ENCODE assay signal across 1 cellular context in genomic region chrX:102720237-102721168, GRCh38.
TF ChIP-seq lines count a peak whose summit lies in the region.

A gene with protein sequence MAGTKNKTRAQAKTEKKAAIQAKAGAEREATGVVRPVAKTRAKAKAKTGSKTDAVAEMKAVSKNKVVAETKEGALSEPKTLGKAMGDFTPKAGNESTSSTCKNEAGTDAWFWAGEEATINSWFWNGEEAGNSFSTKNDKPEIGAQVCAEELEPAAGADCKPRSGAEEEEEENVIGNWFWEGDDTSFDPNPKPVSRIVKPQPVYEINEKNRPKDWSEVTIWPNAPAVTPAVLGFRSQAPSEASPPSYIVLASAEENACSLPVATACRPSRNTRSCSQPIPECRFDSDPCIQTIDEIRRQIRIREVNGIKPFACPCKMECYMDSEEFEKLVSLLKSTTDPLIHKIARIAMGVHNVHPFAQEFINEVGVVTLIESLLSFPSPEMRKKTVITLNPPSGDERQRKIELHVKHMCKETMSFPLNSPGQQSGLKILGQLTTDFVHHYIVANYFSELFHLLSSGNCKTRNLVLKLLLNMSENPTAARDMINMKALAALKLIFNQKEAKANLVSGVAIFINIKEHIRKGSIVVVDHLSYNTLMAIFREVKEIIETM (plus strand): TSS chrX:102720743. CDS start chrX:102748996, 28,253 bp downstream.

TF ChIP-seq in K562, 482 proteins besides CTCF, POLR2A, EP300 and RAD21 (continued from another document and continues in another):
- TF ChIP-seq, protein P1, sequence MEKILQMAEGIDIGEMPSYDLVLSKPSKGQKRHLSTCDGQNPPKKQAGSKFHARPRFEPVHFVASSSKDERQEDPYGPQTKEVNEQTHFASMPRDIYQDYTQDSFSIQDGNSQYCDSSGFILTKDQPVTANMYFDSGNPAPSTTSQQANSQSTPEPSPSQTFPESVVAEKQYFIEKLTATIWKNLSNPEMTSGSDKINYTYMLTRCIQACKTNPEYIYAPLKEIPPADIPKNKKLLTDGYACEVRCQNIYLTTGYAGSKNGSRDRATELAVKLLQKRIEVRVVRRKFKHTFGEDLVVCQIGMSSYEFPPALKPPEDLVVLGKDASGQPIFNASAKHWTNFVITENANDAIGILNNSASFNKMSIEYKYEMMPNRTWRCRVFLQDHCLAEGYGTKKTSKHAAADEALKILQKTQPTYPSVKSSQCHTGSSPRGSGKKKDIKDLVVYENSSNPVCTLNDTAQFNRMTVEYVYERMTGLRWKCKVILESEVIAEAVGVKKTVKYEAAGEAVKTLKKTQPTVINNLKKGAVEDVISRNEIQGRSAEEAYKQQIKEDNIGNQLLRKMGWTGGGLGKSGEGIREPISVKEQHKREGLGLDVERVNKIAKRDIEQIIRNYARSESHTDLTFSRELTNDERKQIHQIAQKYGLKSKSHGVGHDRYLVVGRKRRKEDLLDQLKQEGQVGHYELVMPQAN (IDR thresholded peaks at IDR 0.05; ENCODE audit: borderline replicate concordance): peak; percentile 57; the same call in 1 of the 2 replicates
- TF ChIP-seq YY1 (IDR thresholded peaks at IDR 0.05; ENCODE audit: borderline replicate concordance in 1 of 3, control insufficient read depth in 1 of 3, extremely low read depth in 1 of 3, insufficient read depth in 3 of 3, insufficient read length in 1 of 3, insufficient replicate concordance in 2 of 3, low read depth in 1 of 3, low read length in 2 of 3) (peak in 1 of 3 experiments; percentile 58), MCM2 (IDR thresholded peaks at IDR 0.05; ENCODE audit: low read depth) (no peak), BHLHE40 (IDR thresholded peaks at IDR 0.05; ENCODE audit: low read length) (peak; percentile 77), RBFOX2 (IDR thresholded peaks at IDR 0.05; ENCODE audit: low read depth, low read length) (peak; percentile 42), SRF (CRISPR knock-in tag; IDR thresholded peaks at IDR 0.05) (no peak), PYGO2 (tag; IDR thresholded peaks at IDR 0.05) (no peak), L3MBTL2 (IDR thresholded peaks at IDR 0.05) (peak; percentile 73; the same call in 1 of the 2 replicates), ID3 (CRISPR knock-in tag; IDR thresholded peaks at IDR 0.05) (no peak), ID3 (tag; IDR thresholded peaks at IDR 0.05) (no peak), FOSL1 (tag; conservative IDR thresholded peaks at IDR 0.05) (0 out of 2 replicates have a peak, but pooled peaks have one; percentile 31), FOS (IDR thresholded peaks at IDR 0.05; ENCODE audit: extremely low read depth, insufficient read length) (peak; percentile 84), NFE2 (IDR thresholded peaks at IDR 0.05; ENCODE audit: low read depth) (no peak), CBX3 (IDR thresholded peaks at IDR 0.05; ENCODE audit: borderline replicate concordance in 1 of 2, low read length in 2 of 2) (peak in 1 of 2 experiments; percentile 78; a peak in 1 of 3 replicates), ZNF408 (CRISPR knock-in tag; IDR thresholded peaks at IDR 0.05; ENCODE audit: low read depth) (no peak), KDM4B (IDR thresholded peaks at IDR 0.05; ENCODE audit: borderline replicate concordance in 2 of 2, low read depth in 1 of 2) (0 out of 4 replicates have a peak, but pooled peaks of 1 of the 2 experiments have one; percentile 58), HCFC1 (IDR thresholded peaks at IDR 0.05; ENCODE audit: low read depth, low read length) (peak; percentile 38; the same call in 1 of the 2 replicates), TAF7 (tag; IDR thresholded peaks at IDR 0.05) (peak; percentile 40; the same call in 1 of the 2 replicates), FOXK2 (conservative IDR thresholded peaks at IDR 0.05 in 1 of 2, IDR thresholded peaks at IDR 0.05 in 1 of 2; ENCODE audit: low read depth in 2 of 2) (peak; percentile 37 to 72; a peak in 3 of 4 replicates), POLR2G (IDR thresholded peaks at IDR 0.05; ENCODE audit: low read depth, low read length) (0 out of 2 replicates have a peak, but pooled peaks have one; percentile 30), ATF1 (CRISPR knock-in tag; IDR thresholded peaks at IDR 0.05) (no peak), ATF1 (tag; IDR thresholded peaks at IDR 0.05) (peak; percentile 62; the same call in 1 of the 2 replicates), ZSCAN29 (IDR thresholded peaks at IDR 0.05) (no peak), SUPT5H (IDR thresholded peaks at IDR 0.05) (0 out of 2 replicates have a peak, but pooled peaks have one; percentile 17), SRSF1 (IDR thresholded peaks at IDR 0.05; ENCODE audit: low read depth, low read length) (no peak), KHSRP (IDR thresholded peaks at IDR 0.05) (no peak), RFX7 (CRISPR knock-in tag; IDR thresholded peaks at IDR 0.05) (no peak), CXXC5 (CRISPR knock-in tag; IDR thresholded peaks at IDR 0.05) (peak; percentile 50; the same call in 1 of the 2 replicates), SIN3A (IDR thresholded peaks at IDR 0.05; ENCODE audit: borderline replicate concordance in 2 of 2, control insufficient read depth in 1 of 2, low read depth in 2 of 2, low read length in 2 of 2) (peak; percentile 65 to 84; a peak in 2 of 4 replicates), ZNF764 (CRISPR knock-in tag; IDR thresholded peaks at IDR 0.05; ENCODE audit: low read depth) (no peak), RAD51 (IDR thresholded peaks at IDR 0.05; ENCODE audit: borderline replicate concordance, low read depth) (peak; percentile 99), NUFIP1 (IDR thresholded peaks at IDR 0.05; ENCODE audit: partially characterized antibody) (no peak), ZNF431 (CRISPR knock-in tag; IDR thresholded peaks at IDR 0.05) (no peak), C11orf30 (IDR thresholded peaks at IDR 0.05; ENCODE audit: low read depth) (peak; percentile 93), EZH2 (IDR thresholded peaks at IDR 0.05; ENCODE audit: borderline replicate concordance, low read depth, low read length) (no peak), MAFG (tag; conservative IDR thresholded peaks at IDR 0.05) (peak; percentile 48), CREB1 (IDR thresholded peaks at IDR 0.05) (no peak), CREB1 (CRISPR knock-in tag; IDR thresholded peaks at IDR 0.05) (no peak), ZNF354B (CRISPR knock-in tag; IDR thresholded peaks at IDR 0.05) (no peak), RCOR1 (IDR thresholded peaks at IDR 0.05; ENCODE audit: borderline replicate concordance in 1 of 2, low read depth in 2 of 2, low read length in 2 of 2) (0 out of 4 replicates have a peak, but pooled peaks of 1 of the 2 experiments have one; percentile 20), EP400 (IDR thresholded peaks at IDR 0.05) (0 out of 2 replicates have a peak, but pooled peaks have one; percentile 12), TOE1 (IDR thresholded peaks at IDR 0.05; ENCODE audit: borderline replicate concordance) (peak; percentile 95), TOE1 (CRISPR knock-in tag; IDR thresholded peaks at IDR 0.05; ENCODE audit: borderline replicate concordance, low read depth) (no peak), CBFA2T2 (conservative IDR thresholded peaks at IDR 0.05) (peak; percentile 93), ZNF316 (IDR thresholded peaks at IDR 0.05) (peak; percentile 63)
- TF ChIP-seq, protein P2, sequence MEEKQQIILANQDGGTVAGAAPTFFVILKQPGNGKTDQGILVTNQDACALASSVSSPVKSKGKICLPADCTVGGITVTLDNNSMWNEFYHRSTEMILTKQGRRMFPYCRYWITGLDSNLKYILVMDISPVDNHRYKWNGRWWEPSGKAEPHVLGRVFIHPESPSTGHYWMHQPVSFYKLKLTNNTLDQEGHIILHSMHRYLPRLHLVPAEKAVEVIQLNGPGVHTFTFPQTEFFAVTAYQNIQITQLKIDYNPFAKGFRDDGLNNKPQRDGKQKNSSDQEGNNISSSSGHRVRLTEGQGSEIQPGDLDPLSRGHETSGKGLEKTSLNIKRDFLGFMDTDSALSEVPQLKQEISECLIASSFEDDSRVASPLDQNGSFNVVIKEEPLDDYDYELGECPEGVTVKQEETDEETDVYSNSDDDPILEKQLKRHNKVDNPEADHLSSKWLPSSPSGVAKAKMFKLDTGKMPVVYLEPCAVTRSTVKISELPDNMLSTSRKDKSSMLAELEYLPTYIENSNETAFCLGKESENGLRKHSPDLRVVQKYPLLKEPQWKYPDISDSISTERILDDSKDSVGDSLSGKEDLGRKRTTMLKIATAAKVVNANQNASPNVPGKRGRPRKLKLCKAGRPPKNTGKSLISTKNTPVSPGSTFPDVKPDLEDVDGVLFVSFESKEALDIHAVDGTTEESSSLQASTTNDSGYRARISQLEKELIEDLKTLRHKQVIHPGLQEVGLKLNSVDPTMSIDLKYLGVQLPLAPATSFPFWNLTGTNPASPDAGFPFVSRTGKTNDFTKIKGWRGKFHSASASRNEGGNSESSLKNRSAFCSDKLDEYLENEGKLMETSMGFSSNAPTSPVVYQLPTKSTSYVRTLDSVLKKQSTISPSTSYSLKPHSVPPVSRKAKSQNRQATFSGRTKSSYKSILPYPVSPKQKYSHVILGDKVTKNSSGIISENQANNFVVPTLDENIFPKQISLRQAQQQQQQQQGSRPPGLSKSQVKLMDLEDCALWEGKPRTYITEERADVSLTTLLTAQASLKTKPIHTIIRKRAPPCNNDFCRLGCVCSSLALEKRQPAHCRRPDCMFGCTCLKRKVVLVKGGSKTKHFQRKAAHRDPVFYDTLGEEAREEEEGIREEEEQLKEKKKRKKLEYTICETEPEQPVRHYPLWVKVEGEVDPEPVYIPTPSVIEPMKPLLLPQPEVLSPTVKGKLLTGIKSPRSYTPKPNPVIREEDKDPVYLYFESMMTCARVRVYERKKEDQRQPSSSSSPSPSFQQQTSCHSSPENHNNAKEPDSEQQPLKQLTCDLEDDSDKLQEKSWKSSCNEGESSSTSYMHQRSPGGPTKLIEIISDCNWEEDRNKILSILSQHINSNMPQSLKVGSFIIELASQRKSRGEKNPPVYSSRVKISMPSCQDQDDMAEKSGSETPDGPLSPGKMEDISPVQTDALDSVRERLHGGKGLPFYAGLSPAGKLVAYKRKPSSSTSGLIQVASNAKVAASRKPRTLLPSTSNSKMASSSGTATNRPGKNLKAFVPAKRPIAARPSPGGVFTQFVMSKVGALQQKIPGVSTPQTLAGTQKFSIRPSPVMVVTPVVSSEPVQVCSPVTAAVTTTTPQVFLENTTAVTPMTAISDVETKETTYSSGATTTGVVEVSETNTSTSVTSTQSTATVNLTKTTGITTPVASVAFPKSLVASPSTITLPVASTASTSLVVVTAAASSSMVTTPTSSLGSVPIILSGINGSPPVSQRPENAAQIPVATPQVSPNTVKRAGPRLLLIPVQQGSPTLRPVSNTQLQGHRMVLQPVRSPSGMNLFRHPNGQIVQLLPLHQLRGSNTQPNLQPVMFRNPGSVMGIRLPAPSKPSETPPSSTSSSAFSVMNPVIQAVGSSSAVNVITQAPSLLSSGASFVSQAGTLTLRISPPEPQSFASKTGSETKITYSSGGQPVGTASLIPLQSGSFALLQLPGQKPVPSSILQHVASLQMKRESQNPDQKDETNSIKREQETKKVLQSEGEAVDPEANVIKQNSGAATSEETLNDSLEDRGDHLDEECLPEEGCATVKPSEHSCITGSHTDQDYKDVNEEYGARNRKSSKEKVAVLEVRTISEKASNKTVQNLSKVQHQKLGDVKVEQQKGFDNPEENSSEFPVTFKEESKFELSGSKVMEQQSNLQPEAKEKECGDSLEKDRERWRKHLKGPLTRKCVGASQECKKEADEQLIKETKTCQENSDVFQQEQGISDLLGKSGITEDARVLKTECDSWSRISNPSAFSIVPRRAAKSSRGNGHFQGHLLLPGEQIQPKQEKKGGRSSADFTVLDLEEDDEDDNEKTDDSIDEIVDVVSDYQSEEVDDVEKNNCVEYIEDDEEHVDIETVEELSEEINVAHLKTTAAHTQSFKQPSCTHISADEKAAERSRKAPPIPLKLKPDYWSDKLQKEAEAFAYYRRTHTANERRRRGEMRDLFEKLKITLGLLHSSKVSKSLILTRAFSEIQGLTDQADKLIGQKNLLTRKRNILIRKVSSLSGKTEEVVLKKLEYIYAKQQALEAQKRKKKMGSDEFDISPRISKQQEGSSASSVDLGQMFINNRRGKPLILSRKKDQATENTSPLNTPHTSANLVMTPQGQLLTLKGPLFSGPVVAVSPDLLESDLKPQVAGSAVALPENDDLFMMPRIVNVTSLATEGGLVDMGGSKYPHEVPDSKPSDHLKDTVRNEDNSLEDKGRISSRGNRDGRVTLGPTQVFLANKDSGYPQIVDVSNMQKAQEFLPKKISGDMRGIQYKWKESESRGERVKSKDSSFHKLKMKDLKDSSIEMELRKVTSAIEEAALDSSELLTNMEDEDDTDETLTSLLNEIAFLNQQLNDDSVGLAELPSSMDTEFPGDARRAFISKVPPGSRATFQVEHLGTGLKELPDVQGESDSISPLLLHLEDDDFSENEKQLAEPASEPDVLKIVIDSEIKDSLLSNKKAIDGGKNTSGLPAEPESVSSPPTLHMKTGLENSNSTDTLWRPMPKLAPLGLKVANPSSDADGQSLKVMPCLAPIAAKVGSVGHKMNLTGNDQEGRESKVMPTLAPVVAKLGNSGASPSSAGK (IDR thresholded peaks at IDR 0.05): peak; percentile 80
- TF ChIP-seq, protein P3, sequence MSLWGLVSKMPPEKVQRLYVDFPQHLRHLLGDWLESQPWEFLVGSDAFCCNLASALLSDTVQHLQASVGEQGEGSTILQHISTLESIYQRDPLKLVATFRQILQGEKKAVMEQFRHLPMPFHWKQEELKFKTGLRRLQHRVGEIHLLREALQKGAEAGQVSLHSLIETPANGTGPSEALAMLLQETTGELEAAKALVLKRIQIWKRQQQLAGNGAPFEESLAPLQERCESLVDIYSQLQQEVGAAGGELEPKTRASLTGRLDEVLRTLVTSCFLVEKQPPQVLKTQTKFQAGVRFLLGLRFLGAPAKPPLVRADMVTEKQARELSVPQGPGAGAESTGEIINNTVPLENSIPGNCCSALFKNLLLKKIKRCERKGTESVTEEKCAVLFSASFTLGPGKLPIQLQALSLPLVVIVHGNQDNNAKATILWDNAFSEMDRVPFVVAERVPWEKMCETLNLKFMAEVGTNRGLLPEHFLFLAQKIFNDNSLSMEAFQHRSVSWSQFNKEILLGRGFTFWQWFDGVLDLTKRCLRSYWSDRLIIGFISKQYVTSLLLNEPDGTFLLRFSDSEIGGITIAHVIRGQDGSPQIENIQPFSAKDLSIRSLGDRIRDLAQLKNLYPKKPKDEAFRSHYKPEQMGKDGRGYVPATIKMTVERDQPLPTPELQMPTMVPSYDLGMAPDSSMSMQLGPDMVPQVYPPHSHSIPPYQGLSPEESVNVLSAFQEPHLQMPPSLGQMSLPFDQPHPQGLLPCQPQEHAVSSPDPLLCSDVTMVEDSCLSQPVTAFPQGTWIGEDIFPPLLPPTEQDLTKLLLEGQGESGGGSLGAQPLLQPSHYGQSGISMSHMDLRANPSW (CRISPR knock-in tag; IDR thresholded peaks at IDR 0.05): no peak
- TF ChIP-seq, protein P4, sequence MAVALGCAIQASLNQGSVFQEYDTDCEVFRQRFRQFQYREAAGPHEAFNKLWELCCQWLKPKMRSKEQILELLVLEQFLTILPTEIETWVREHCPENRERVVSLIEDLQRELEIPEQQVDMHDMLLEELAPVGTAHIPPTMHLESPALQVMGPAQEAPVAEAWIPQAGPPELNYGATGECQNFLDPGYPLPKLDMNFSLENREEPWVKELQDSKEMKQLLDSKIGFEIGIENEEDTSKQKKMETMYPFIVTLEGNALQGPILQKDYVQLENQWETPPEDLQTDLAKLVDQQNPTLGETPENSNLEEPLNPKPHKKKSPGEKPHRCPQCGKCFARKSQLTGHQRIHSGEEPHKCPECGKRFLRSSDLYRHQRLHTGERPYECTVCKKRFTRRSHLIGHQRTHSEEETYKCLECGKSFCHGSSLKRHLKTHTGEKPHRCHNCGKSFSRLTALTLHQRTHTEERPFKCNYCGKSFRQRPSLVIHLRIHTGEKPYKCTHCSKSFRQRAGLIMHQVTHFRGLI (CRISPR knock-in tag; IDR thresholded peaks at IDR 0.05): no peak
